In the genomic region with DNA sequence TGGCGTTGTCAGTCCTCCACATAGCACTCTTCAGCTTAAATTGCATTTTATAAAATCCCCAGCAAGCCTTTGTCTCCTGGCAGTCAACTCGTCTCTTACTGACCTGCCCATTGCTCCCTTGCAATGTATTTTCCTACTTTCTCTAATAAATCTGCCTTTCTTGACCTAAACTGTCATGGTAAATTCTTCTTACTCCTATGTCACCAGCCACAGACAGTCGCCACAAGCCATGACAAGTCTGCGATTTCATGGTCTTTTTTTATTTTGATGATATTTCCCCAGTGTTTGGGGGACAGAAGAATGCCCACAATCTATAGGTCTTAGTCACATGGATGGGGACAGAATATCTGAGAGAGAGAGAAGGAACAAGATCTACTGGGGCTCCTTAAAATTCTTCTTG, we compare ENCODE assay signal across 8 cellular contexts. TPM values are rescaled to one million over a fixed set of nuclear protein-coding genes. Genes with fewer than 3 reads are reported as not detected.
A peak's percentile ranks its signal among the peaks of the same experiment; 100 is the strongest.
DNase-seq lines count a peak whose midpoint lies in the region; ATAC-seq and TF ChIP-seq lines count a peak whose summit lies in the region.

No MANE protein-coding gene starts in this region.

- no peak for DNase-seq in effector memory CD4-positive, alpha-beta T cell
- DNase-seq in ACHN = no peak
- DNase-seq in A172 (ENCODE audit: low spot score) = no peak
- no peak for DNase-seq in C1 segment of cervical spinal cord (lab: John Stamatoyannopoulos, UW)
- DNase-seq in vagina (ENCODE audit: extremely low spot score in 2 of 2) = no peak

- H3K4me1 ChIP-seq in DOHH2 (ENCODE audit: control insufficient read depth, low read length) (peaks cover 81% of the 10 kb centered on the region), vagina (peaks cover 8% of the 10 kb centered on the region)
- peaks cover 53% of the 10 kb centered on the region for H3K4me1 ChIP-seq in effector memory CD4-positive, alpha-beta T cell (ENCODE audit: control insufficient read depth, insufficient read depth, low read length, poor library complexity, severe bottlenecking)

- TF ChIP-seq CTCF in DOHH2 (IDR thresholded peaks at IDR 0.05; ENCODE audit: low read depth, low read length, poor library complexity, severe bottlenecking) (no peak), vagina (IDR thresholded peaks at IDR 0.05) (no peak)

- H4K20me1 ChIP-seq in DOHH2 (ENCODE audit: control insufficient read depth, insufficient read depth, low read depth, low read length) = no peaks in the 10 kb centered on the region; the same call in 1 of the 2 replicates

- H3K4me2 ChIP-seq in DOHH2 (ENCODE audit: low read length) = peak overlapping the region; percentile 73

- peaks cover 9% of the 10 kb centered on the region for H3F3A ChIP-seq in DOHH2 (ENCODE audit: control insufficient read depth, insufficient read depth)

- in situ Hi-C loops in ACHN (cut with HindIII; ENCODE audit: low pct_ligation_motif_present, low pct_unique_long_range_greater_than_20kb, low sequenced_read_pairs) = no loop called here

- ATAC-seq in GM21381 (IDR thresholded peaks at IDR 0.05; ENCODE audit: unreplicated experiment) (peak; percentile 9), HG03442 (IDR thresholded peaks at IDR 0.05; ENCODE audit: unreplicated experiment) (peak; percentile 18)

- H3K9me2 ChIP-seq in DOHH2 (replicated peaks; ENCODE audit: control insufficient read depth, low read length) = no peaks in the 10 kb centered on the region

- H3K79me2 ChIP-seq in DOHH2 (ENCODE audit: control insufficient read depth, low read length) = peaks cover 94% of the 10 kb centered on the region

- no peak for TF ChIP-seq POLR2A in vagina (IDR thresholded peaks at IDR 0.05)

- peak overlapping the region; percentile 86 for H3K27ac ChIP-seq in DOHH2 (ENCODE audit: low read depth, low read length)
- H3K27ac ChIP-seq in effector memory CD4-positive, alpha-beta T cell (ENCODE audit: insufficient read depth, low read length, poor library complexity, severe bottlenecking) = peak overlapping the region; percentile 66
- H3K27ac ChIP-seq in vagina = no peak overlapping the region

- peaks cover 93% of the 10 kb centered on the region for H3K36me3 ChIP-seq in DOHH2 (ENCODE audit: control insufficient read depth, low read length)
- no peaks in the 10 kb centered on the region for H3K36me3 ChIP-seq in effector memory CD4-positive, alpha-beta T cell (ENCODE audit: control insufficient read depth, insufficient read depth, low read length)
- peaks cover 0 to 2% of the 10 kb centered on the region in 2 donors for H3K36me3 ChIP-seq in vagina

- H3K27me3 ChIP-seq in DOHH2 (ENCODE audit: control insufficient read depth, low read length) (no peaks in the 10 kb centered on the region), vagina (no peaks in the 10 kb centered on the region)
- no peaks in the 10 kb centered on the region for H3K27me3 ChIP-seq in effector memory CD4-positive, alpha-beta T cell (replicated peaks; ENCODE audit: control insufficient read depth, insufficient read depth, low read length, poor library complexity, severe bottlenecking)

- H3K9me3 ChIP-seq in DOHH2 (ENCODE audit: control insufficient read depth, insufficient read depth, low read length) = no peaks in the 10 kb centered on the region
- H3K9me3 ChIP-seq in effector memory CD4-positive, alpha-beta T cell (ENCODE audit: control insufficient read depth, low read length) = no peaks in the 10 kb centered on the region
- no peaks in the 10 kb centered on the region for H3K9me3 ChIP-seq in vagina

- H3K4me3 ChIP-seq in DOHH2 (ENCODE audit: low read length) = peak overlapping the region; percentile 63
- no peak overlapping the region for H3K4me3 ChIP-seq in effector memory CD4-positive, alpha-beta T cell (ENCODE audit: insufficient read depth, low read depth, low read length, poor library complexity, severe bottlenecking)
- no peak overlapping the region for H3K4me3 ChIP-seq in vagina

- intact Hi-C loops in vagina (cut with DNase I) = no loop called here

RNA-seq across cellular contexts. Expression of a gene that starts 8.4 kb away (rescaled TPM):
- 3.6 and 10.4 TPM in 2 replicates for total RNA-seq in A172 (2014; rRNA removed; shearing (Covaris generic))
- 9.3 TPM for total RNA-seq in vagina

RNA-seq across cellular contexts. Expression of a gene that starts 28.0 kb away (rescaled TPM):
- 64.9 and 67.7 TPM in 2 replicates for total RNA-seq in A172 (2014; rRNA removed; shearing (Covaris generic))
- 31.7 TPM for total RNA-seq in vagina
